Comparison of ENCODE assay signal across 8 cellular contexts in genomic region chr2:20576598-20577115, GRCh38.
DNase-seq lines count a peak whose midpoint lies in the region; ATAC-seq lines count a peak whose summit lies in the region.

No MANE protein-coding gene starts in this region.

- H3K4me3 ChIP-seq in right cardiac atrium (ENCODE audit: low read length), result no peak overlapping the region

- H3K27me3 Mint-ChIP-seq in T-helper 17 cell, result no peaks in the 10 kb centered on the region
- no peaks in the 10 kb centered on the region for H3K27me3 Mint-ChIP-seq in memory B cell

- ATAC-seq in GM19035 (IDR thresholded peaks at IDR 0.05; ENCODE audit: unreplicated experiment) (peak; percentile 81), HG02938 (IDR thresholded peaks at IDR 0.05; ENCODE audit: unreplicated experiment) (peak; percentile 82), T-helper 17 cell (peak; percentile 90), memory B cell (ENCODE audit: low read depth) (peak; percentile 96), right cardiac atrium (no peak), left lobe of liver (no peak)

- H3K27ac Mint-ChIP-seq in T-helper 17 cell, result peak overlapping the region; percentile 92
- peak overlapping the region; percentile 96 for H3K27ac Mint-ChIP-seq in memory B cell

- peak in 1 of 3 donors; percentile 10 for DNase-seq in T-helper 17 cell
- DNase-seq in memory B cell (ENCODE audit: low spot score in 2 of 2), result peak; percentile 33 to 44
- DNase-seq in EL, result no peak
- no peak for DNase-seq in NCI-H1436 treated with DMSO at 0.1 percent for 48 hours (lab: John Stamatoyannopoulos, UW)
- DNase-seq in right cardiac atrium, result no peak
- DNase-seq in left lobe of liver (ENCODE audit: low spot score), result no peak

- H3K9me3 Mint-ChIP-seq in memory B cell, result no peaks in the 10 kb centered on the region

- H3K4me1 ChIP-seq in right cardiac atrium (ENCODE audit: control insufficient read depth, insufficient read depth, low read length), result peaks cover 41% of the 10 kb centered on the region

- no peaks in the 10 kb centered on the region for H3K9me3 ChIP-seq in T-helper 17 cell (ENCODE audit: control insufficient read depth, low read length, poor library complexity, severe bottlenecking)
- H3K9me3 ChIP-seq in right cardiac atrium (ENCODE audit: control insufficient read depth, low read length), result no peaks in the 10 kb centered on the region

- H3K27ac ChIP-seq in right cardiac atrium (ENCODE audit: low read length), result no peak overlapping the region

- intact Hi-C loops in right cardiac atrium (cut with DNase I), result loop anchor here in 2 of 4 donors (5.0 to 10.0 kb wide), 2 partner anchors 48 to 129 kb away; partner anchors contain the start of gene RHOB (in 1 of the 2)

- no peaks in the 10 kb centered on the region for H3K27me3 ChIP-seq in right cardiac atrium (ENCODE audit: control insufficient read depth, insufficient read depth)

- peaks cover 19% of the 10 kb centered on the region for H3K4me1 Mint-ChIP-seq in T-helper 17 cell
- peaks cover 16% of the 10 kb centered on the region for H3K4me1 Mint-ChIP-seq in memory B cell

- peaks cover 2% of the 10 kb centered on the region for H3K36me3 Mint-ChIP-seq in T-helper 17 cell (ENCODE audit: low read depth)
- no peaks in the 10 kb centered on the region for H3K36me3 Mint-ChIP-seq in memory B cell

- 57% methylated on average over 5 of the region's 5 CpGs for WGBS in right cardiac atrium

- H3K4me3 Mint-ChIP-seq in T-helper 17 cell (peak overlapping the region; percentile 80), memory B cell (peak overlapping the region; percentile 83)

Comparison
In these comparisons a context has a peak if more than half of its experiments do, and no peak if none do; other contexts are left out.
1. ATAC-seq: peak in GM19035 (single experiment), HG02938 (single experiment), T-helper 17 cell (single experiment) and memory B cell (single experiment); none in right cardiac atrium (0 of 2) and left lobe of liver (single experiment).
2. DNase-seq: peak in memory B cell (2 of 2); none in EL (single experiment), NCI-H1436 treated with DMSO at 0.1 percent for 48 hours (single experiment), right cardiac atrium (0 of 3) and left lobe of liver (single experiment).